1 cellular context compared by ENCODE assay signal in genomic region chr17:79038545-79039135, GRCh38.
A peak's percentile ranks its signal among the peaks of the same experiment; 100 is the strongest.
TF ChIP-seq lines count a peak whose summit lies in the region.

No MANE protein-coding gene starts in this region.

TF ChIP-seq in K562, 482 proteins besides CTCF, POLR2A, EP300 and RAD21:
- no peak; the same call in 1 of the 2 replicates for TF ChIP-seq CEBPG (CRISPR knock-in tag; IDR thresholded peaks at IDR 0.05)
- peak; percentile 59 to 68 for TF ChIP-seq CEBPG (tag; conservative IDR thresholded peaks at IDR 0.05 in 1 of 2, IDR thresholded peaks at IDR 0.05 in 1 of 2)
- TF ChIP-seq CEBPB (tag; IDR thresholded peaks at IDR 0.05): peak; percentile 44; the same call in 1 of the 2 replicates
- TF ChIP-seq YY1 (IDR thresholded peaks at IDR 0.05; ENCODE audit: borderline replicate concordance in 1 of 3, control insufficient read depth in 1 of 3, extremely low read depth in 1 of 3, insufficient read depth in 3 of 3, insufficient read length in 1 of 3, insufficient replicate concordance in 2 of 3, low read depth in 1 of 3, low read length in 2 of 3): no peak
- TF ChIP-seq TFAM (CRISPR knock-in tag; conservative IDR thresholded peaks at IDR 0.05): no peak
